8 cellular contexts compared by ENCODE assay signal in the genomic region with DNA sequence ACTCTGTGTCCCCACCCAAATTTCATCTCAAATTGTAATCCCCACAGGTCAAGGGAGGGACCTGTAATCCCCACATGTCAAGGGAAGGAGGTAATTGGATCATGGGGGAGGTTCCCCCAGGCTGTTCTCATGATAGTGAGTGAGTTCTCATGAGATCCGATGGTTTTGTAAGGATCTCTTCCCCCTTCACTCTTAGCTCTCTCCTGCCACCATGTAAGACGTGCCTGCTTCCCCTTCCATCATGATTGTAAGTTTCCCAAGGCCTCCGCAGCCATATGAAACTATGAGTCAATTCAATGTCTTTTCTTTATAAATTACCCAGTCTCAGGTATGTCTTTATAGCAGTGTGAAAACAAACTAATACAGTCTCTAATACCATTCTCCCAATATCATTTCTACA. TPM values are rescaled to one million over a fixed set of nuclear protein-coding genes. Genes with fewer than 3 reads are reported as not detected.
DNase-seq lines count a peak whose midpoint lies in the region; ATAC-seq, FAIRE-seq and TF ChIP-seq lines count a peak whose summit lies in the region.
"Not testable (repeated sequence)": the region's sequence is repeated elsewhere in the genome, so short reads cannot be mapped to it uniquely, and the experiment has no call there.
"Had no signal": no experiment of that assay in that cellular context is flagged by ENCODE, and none has a peak within 500 bp of the region (broad histone marks: within the 10 kb centered on the region; RNA-seq: fewer than 3 reads in every experiment).

No MANE protein-coding gene starts in this region.

- H4K5ac ChIP-seq in H1 (ENCODE audit: insufficient read length, low read depth, low read length), result not testable (repeated sequence)

- H2BK120ac ChIP-seq in H1 (replicated peaks; ENCODE audit: low read depth, low read length), result not testable (repeated sequence)

- H3K4me2 ChIP-seq in K562 (ENCODE audit: insufficient read depth, low read length); H1 (ENCODE audit: insufficient read depth in 1 of 2, low read depth in 2 of 2, low read length in 2 of 2): not testable (repeated sequence)

- not testable (repeated sequence) for BruUV-seq in K562 (replicated peaks; lab: Mats Ljungman, UMichigan)

- not testable (repeated sequence) for H3K9me3 ChIP-seq in K562 (replicated peaks; ENCODE audit: control insufficient read depth, insufficient read depth, low read depth, low read length); H1 (ENCODE audit: insufficient read depth in 2 of 2, low read depth in 1 of 2, low read length in 1 of 2)

- H3K79me1 ChIP-seq in H1 (ENCODE audit: low read depth, low read length), result not testable (repeated sequence)

- not testable (repeated sequence) for H3K79me2 ChIP-seq in K562 (ENCODE audit: control insufficient read depth, insufficient read depth, low read length); H1 (ENCODE audit: control insufficient read depth in 1 of 2, insufficient read depth in 2 of 2, low read length in 2 of 2)

- ATAC-seq in K562, result not testable (repeated sequence)

- TF ChIP-seq RAD21 in K562 (CRISPR knock-in tag; conservative IDR thresholded peaks at IDR 0.05 in 1 of 2, IDR thresholded peaks at IDR 0.05 in 1 of 2); H1 (IDR thresholded peaks at IDR 0.05 in 1 of 2, conservative IDR thresholded peaks at IDR 0.05 in 1 of 2; ENCODE audit: low read depth in 2 of 2, low read length in 2 of 2): not testable (repeated sequence)

- not testable (repeated sequence) for H2AK5ac ChIP-seq in H1 (ENCODE audit: low read depth, low read length)

- H3K23me2 ChIP-seq in H1 (ENCODE audit: low read depth, low read length), result not testable (repeated sequence)

- H3K9me1 ChIP-seq in K562 (ENCODE audit: control insufficient read depth, insufficient read depth, low read length), result not testable (repeated sequence)

- not testable (repeated sequence) for H3K14ac ChIP-seq in H1 (ENCODE audit: insufficient read length)

- in situ Hi-C loops in K562 (cut with MboI), result not testable (repeated sequence)

- TF ChIP-seq EP300 in K562 (IDR thresholded peaks at IDR 0.05; ENCODE audit: low read length); H1 (IDR thresholded peaks at IDR 0.05; ENCODE audit: borderline replicate concordance in 1 of 2, low read depth in 2 of 2, low read length in 2 of 2): not testable (repeated sequence)

- not testable (repeated sequence) for H3K9ac ChIP-seq in K562 (ENCODE audit: insufficient read depth in 1 of 2, low read depth in 2 of 2, low read length in 2 of 2); H1 (replicated peaks in 1 of 4; ENCODE audit: extremely low read depth in 1 of 4, low read depth in 3 of 4, low read length in 3 of 4)

- TF ChIP-seq POLR2A in K562 (conservative IDR thresholded peaks at IDR 0.05); H1 (IDR thresholded peaks at IDR 0.05; ENCODE audit: control extremely low read depth in 1 of 2, low read depth in 2 of 2, low read length in 2 of 2): not testable (repeated sequence)

- WGBS in K562 (ENCODE audit: insufficient coverage, low coverage, missing lambda C conversion rate), result 19% methylated on average over 3 of the region's 3 CpGs
- 75% methylated on average over 3 of the region's 3 CpGs; no CpG with 5 or more reads in 1 of the 2 experiments for WGBS in H1 (ENCODE audit: extremely low coverage in 1 of 2, insufficient coverage in 1 of 2, insufficient read length in 1 of 2, insufficient replicate concordance in 2 of 2, low coverage in 1 of 2, low lambda C conversion rate in 2 of 2, missing lambda C conversion rate in 1 of 2), 2 experiments

- H3K36me3 ChIP-seq in K562 (ENCODE audit: control insufficient read depth, insufficient read depth, low read length); H1 (ENCODE audit: control insufficient read depth in 2 of 4, insufficient read depth in 4 of 4, low read length in 3 of 4): not testable (repeated sequence)

- POLR2A ChIA-PET in K562 (lab: Yijun Ruan, JAX) (interaction anchor here (0.6 kb wide), 1 partner anchor 21 kb away, joined by 3 read pairs; no protein-coding TSS in a partner anchor), H1 (lab: Charles Lee; ENCODE audit: partially characterized antibody) (interaction anchor here (0.7 kb wide), 1 partner anchor 70 kb away, joined by 3 read pairs; no protein-coding TSS in a partner anchor)

- not testable (repeated sequence) for H4K8ac ChIP-seq in H1 (ENCODE audit: extremely low read depth, insufficient read depth, low read length)

- not testable (repeated sequence) for H3K4me1 ChIP-seq in K562 (replicated peaks in 1 of 2; ENCODE audit: control insufficient read depth in 2 of 2, insufficient read depth in 2 of 2, low read length in 2 of 2); H1 (replicated peaks in 1 of 4; ENCODE audit: control insufficient read depth in 3 of 4, insufficient read depth in 4 of 4, low read length in 3 of 4)

- not testable (repeated sequence) for H2BK5ac ChIP-seq in H1 (ENCODE audit: low read depth, low read length)

- not testable (repeated sequence) for H2BK15ac ChIP-seq in H1 (ENCODE audit: low read length)

- FAIRE-seq in K562 (lab: Jason Lieb, UNC); H1 (lab: Jason Lieb, UNC): not testable (repeated sequence)

- H3K27ac ChIP-seq in K562 (ENCODE audit: extremely low read depth, low read depth, low read length); H1 (ENCODE audit: low read depth, low read length): not testable (repeated sequence)

- not testable (repeated sequence) for H2BK12ac ChIP-seq in H1 (ENCODE audit: low read depth, low read length)

- H4K20me1 ChIP-seq in K562 (replicated peaks; ENCODE audit: control insufficient read depth, insufficient read depth, low read length); H1 (replicated peaks in 1 of 2; ENCODE audit: control insufficient read depth in 1 of 2, insufficient read depth in 2 of 2, low read length in 2 of 2): not testable (repeated sequence)

- H3K4ac ChIP-seq in H1 (replicated peaks; ENCODE audit: insufficient read length, low read depth, low read length), result not testable (repeated sequence)

- intact Hi-C loops in K562 (cut with micrococcal nuclease), result not testable (repeated sequence)

- H3K4me3 ChIP-seq in K562; H1 (ENCODE audit: extremely low read depth in 1 of 4, insufficient read depth in 2 of 4, low read depth in 3 of 4, low read length in 4 of 4): not testable (repeated sequence)

- DNase-seq in NCI-H82 (lab: John Stamatoyannopoulos, UW), result peak; percentile 54
- DNase-seq in K562 (ENCODE audit: extremely low read depth in 1 of 4, low spot score in 3 of 4); H1 (ENCODE audit: low read depth in 1 of 2, low spot score in 2 of 2): not testable (repeated sequence)

- not testable (repeated sequence) for TF ChIP-seq CTCF in K562 (IDR thresholded peaks at IDR 0.05 in 2 of 3, conservative IDR thresholded peaks at IDR 0.05 in 1 of 3; ENCODE audit: insufficient read depth in 2 of 3, low read depth in 1 of 3, low read length in 3 of 3); H1 (IDR thresholded peaks at IDR 0.05; ENCODE audit: control extremely low read depth in 1 of 3, insufficient read depth in 1 of 3, low read depth in 1 of 3, low read length in 3 of 3)

- not testable (repeated sequence) for H3K18ac ChIP-seq in H1 (ENCODE audit: extremely low read depth, low read length)

- not testable (repeated sequence) for H2BK20ac ChIP-seq in H1 (ENCODE audit: low read length)

- H3K23ac ChIP-seq in H1 (ENCODE audit: insufficient read length), result not testable (repeated sequence)

- H4K91ac ChIP-seq in H1 (replicated peaks; ENCODE audit: insufficient read length, low read length), result not testable (repeated sequence)

- CTCF ChIA-PET in K562 (lab: Yijun Ruan, JAX; ENCODE audit: low intra/inter-chr PET ratio); H1 (lab: Charles Lee; ENCODE audit: partially characterized antibody): not testable (repeated sequence)

- not testable (repeated sequence) for H3K56ac ChIP-seq in H1 (replicated peaks; ENCODE audit: insufficient read length, low read depth, low read length)

- H3K27me3 ChIP-seq in K562 (ENCODE audit: control insufficient read depth in 2 of 2, insufficient read depth in 2 of 2, low read length in 2 of 2); H1 (replicated peaks in 1 of 4; ENCODE audit: control insufficient read depth in 3 of 4, extremely low read depth in 1 of 4, insufficient read depth in 3 of 4, low read length in 3 of 4): not testable (repeated sequence)

- not testable (repeated sequence) for H2AFZ ChIP-seq in K562 (ENCODE audit: low read depth, low read length)
- 0 out of 2 replicates have a peak overlapping the region, but pooled peaks have one; percentile 21 for H2AFZ ChIP-seq in H1 (ENCODE audit: low read length)

RNA-seq across cellular contexts. Expression of gene GMNN, which starts 23.9 kb away (rescaled TPM):
- 62.3 and 103 TPM in 2 replicates for total RNA-seq in K562 (2011; cell fraction: chromatin; rRNA removed; ENCODE audit: low replicate concordance)
- total RNA-seq in K562 (2011; cell fraction: nucleolus; rRNA removed), result 65.7 and 78.8 TPM in 2 replicates
- total RNA-seq in K562 (2011; cell fraction: nucleoplasm; rRNA removed), result 98.0 and 106 TPM in 2 replicates
- 140 and 156 TPM in 2 replicates for total RNA-seq in K562 (2014; rRNA removed)
- total RNA-seq in K562 (2014; rRNA removed; fragmentation: Illumina TruSeq; extraction: Trizol), result 189 and 216 TPM in 2 replicates
- total RNA-seq in K562 (2015; rRNA removed; fragmentation: Illumina TruSeq; extraction: Trizol), result 187 and 210 TPM in 2 replicates
- total RNA-seq in K562 (2021), result 144 and 146 TPM in 2 replicates
- polyA plus RNA-seq in K562 (2011; rRNA removed), result 125 and 167 TPM in 2 replicates
- 79.5 and 92.1 TPM in 2 replicates for polyA plus RNA-seq in K562 (2011; cell fraction: cytosol; rRNA removed)
- polyA plus RNA-seq in K562 (2011; cell fraction: nucleus; rRNA removed), result 50.4 and 63.0 TPM in 2 replicates
- polyA plus RNA-seq in K562 (2012), result 98.2 and 179 TPM in 2 replicates
- 217 and 222 TPM in 2 replicates for polyA plus RNA-seq in K562 (2014; fragmentation: Illumina TruSeq; extraction: Trizol)
- 100 to 1,000 TPM; 331 to 370 TPM for polyA plus RNA-seq in K562 (2014; fragmentation: Nextera tagmentation; extraction: Ambion mirVana)
- polyA plus RNA-seq in K562 (2014; rRNA removed), result 199 and 254 TPM in 2 replicates
- polyA minus RNA-seq in K562 (2011; rRNA and poly(A)+ RNA removed), result 80.2 and 85.5 TPM in 2 replicates
- polyA minus RNA-seq in K562 (2011; cell fraction: cytosol; rRNA and poly(A)+ RNA removed), result 43.5 and 55.4 TPM in 2 replicates
- polyA minus RNA-seq in K562 (2011; cell fraction: nucleus; rRNA and poly(A)+ RNA removed), result 50.4 and 78.2 TPM in 2 replicates
- 101 TPM in 2 replicates for total RNA-seq in H1 (2021; fragmentation: NEBNext Ultra II Directional; extraction: Animal tissue kit (Norgen Biotek cat#: 25700))
- 60.8 and 65.9 TPM in 2 replicates for polyA plus RNA-seq in H1 (2011; rRNA removed)
- polyA plus RNA-seq in H1 (2011; cell fraction: cytosol; rRNA removed), result 79.2 TPM
- polyA plus RNA-seq in H1 (2011; cell fraction: nucleus; rRNA removed), result 36.8 TPM
- polyA plus RNA-seq in H1 (2012, experiment 1 of 2), result 67.9 to 96.3 TPM (median 74.9 TPM) in 4 replicates
- 13.6 TPM for polyA plus RNA-seq in H1 (2012, experiment 2 of 2)
- polyA plus RNA-seq in H1 (2013, experiment 1 of 2), result 90.1 TPM
- polyA plus RNA-seq in H1 (2013, experiment 2 of 2), result 89.1 TPM
- polyA minus RNA-seq in H1 (2011; rRNA and poly(A)+ RNA removed), result 28.1 and 33.9 TPM in 2 replicates
- 34.9 TPM for polyA minus RNA-seq in H1 (2011; cell fraction: cytosol; rRNA and poly(A)+ RNA removed)
- polyA minus RNA-seq in H1 (2011; cell fraction: nucleus; rRNA and poly(A)+ RNA removed), result 50.7 TPM

RNA-seq across cellular contexts. Expression of gene C6orf62, which starts 31.9 kb away (rescaled TPM):
- 43.5 and 83.8 TPM in 2 replicates for total RNA-seq in K562 (2011; cell fraction: chromatin; rRNA removed; ENCODE audit: low replicate concordance)
- total RNA-seq in K562 (2011; cell fraction: nucleolus; rRNA removed), result 36.7 and 38.0 TPM in 2 replicates
- total RNA-seq in K562 (2011; cell fraction: nucleoplasm; rRNA removed), result 66.0 and 93.1 TPM in 2 replicates
- total RNA-seq in K562 (2014; rRNA removed) (48.5 and 52.9 TPM in 2 replicates), K562 (2014; rRNA removed; fragmentation: Illumina TruSeq; extraction: Trizol) (110 and 124 TPM in 2 replicates), K562 (2015; rRNA removed; fragmentation: Illumina TruSeq; extraction: Trizol) (111 and 113 TPM in 2 replicates), K562 (2021) (113 and 117 TPM in 2 replicates)
- polyA plus RNA-seq in K562 (2011; rRNA removed) (76.7 and 105 TPM in 2 replicates), K562 (2014; fragmentation: Illumina TruSeq; extraction: Trizol) (86.2 and 111 TPM in 2 replicates), K562 (2014; fragmentation: Nextera tagmentation; extraction: Ambion mirVana) (100 to 1,000 TPM; 355 to 579 TPM), K562 (2014; rRNA removed) (56.8 and 65.6 TPM in 2 replicates), H1 (2011; rRNA removed) (23.8 and 25.6 TPM in 2 replicates)
- 37.7 and 38.4 TPM in 2 replicates for polyA plus RNA-seq in K562 (2011; cell fraction: cytosol; rRNA removed)
- polyA plus RNA-seq in K562 (2011; cell fraction: nucleus; rRNA removed), result 55.2 and 65.3 TPM in 2 replicates
- 55.2 and 66.1 TPM in 2 replicates for polyA plus RNA-seq in K562 (2012)
- 117 and 150 TPM in 2 replicates for polyA minus RNA-seq in K562 (2011; rRNA and poly(A)+ RNA removed)
- 41.9 and 92.5 TPM in 2 replicates for polyA minus RNA-seq in K562 (2011; cell fraction: cytosol; rRNA and poly(A)+ RNA removed)
- polyA minus RNA-seq in K562 (2011; cell fraction: nucleus; rRNA and poly(A)+ RNA removed), result 37.2 and 54.4 TPM in 2 replicates
- 100 and 101 TPM in 2 replicates for total RNA-seq in H1 (2021; fragmentation: NEBNext Ultra II Directional; extraction: Animal tissue kit (Norgen Biotek cat#: 25700))
- polyA plus RNA-seq in H1 (2011; cell fraction: cytosol; rRNA removed), result 37.7 TPM
- 26.8 TPM for polyA plus RNA-seq in H1 (2011; cell fraction: nucleus; rRNA removed)
- 47.6 to 69.2 TPM (median 54.8 TPM) in 4 replicates for polyA plus RNA-seq in H1 (2012, experiment 1 of 2)
- polyA plus RNA-seq in H1 (2012, experiment 2 of 2), result 8.5 TPM
- 67.7 TPM for polyA plus RNA-seq in H1 (2013, experiment 1 of 2)
- 63.3 TPM for polyA plus RNA-seq in H1 (2013, experiment 2 of 2)
- 61.3 and 93.0 TPM in 2 replicates for polyA minus RNA-seq in H1 (2011; rRNA and poly(A)+ RNA removed)
- 41.5 TPM for polyA minus RNA-seq in H1 (2011; cell fraction: cytosol; rRNA and poly(A)+ RNA removed)
- 66.3 TPM for polyA minus RNA-seq in H1 (2011; cell fraction: nucleus; rRNA and poly(A)+ RNA removed)

RNA-seq across cellular contexts. Expression of gene ARMH2, which starts 47.8 kb away (rescaled TPM):
- total RNA-seq in K562 (2011; cell fraction: chromatin; rRNA removed; ENCODE audit: low replicate concordance), result not detected in 2 replicates
- not detected in 2 replicates for total RNA-seq in K562 (2011; cell fraction: nucleolus; rRNA removed)
- total RNA-seq in K562 (2011; cell fraction: nucleoplasm; rRNA removed), result not detected in 2 replicates
- total RNA-seq in K562 (2014; rRNA removed), result not detected in 2 replicates
- not detected in 2 replicates for total RNA-seq in K562 (2014; rRNA removed; fragmentation: Illumina TruSeq; extraction: Trizol)
- total RNA-seq in K562 (2015; rRNA removed; fragmentation: Illumina TruSeq; extraction: Trizol), result not detected in 2 replicates
- total RNA-seq in K562 (2021), result not detected in 2 replicates
- not detected in 2 replicates for polyA plus RNA-seq in K562 (2011; rRNA removed)
- not detected in 2 replicates for polyA plus RNA-seq in K562 (2011; cell fraction: cytosol; rRNA removed)
- polyA plus RNA-seq in K562 (2011; cell fraction: nucleus; rRNA removed), result not detected in 2 replicates
- not detected in 2 replicates for polyA plus RNA-seq in K562 (2012)
- not detected in 2 replicates for polyA plus RNA-seq in K562 (2014; fragmentation: Illumina TruSeq; extraction: Trizol)
- not detected for polyA plus RNA-seq in K562 (2014; fragmentation: Nextera tagmentation; extraction: Ambion mirVana)
- not detected in 2 replicates for polyA plus RNA-seq in K562 (2014; rRNA removed)
- polyA minus RNA-seq in K562 (2011; rRNA and poly(A)+ RNA removed), result not detected in 2 replicates
- polyA minus RNA-seq in K562 (2011; cell fraction: cytosol; rRNA and poly(A)+ RNA removed), result not detected in 2 replicates
- not detected in 2 replicates for polyA minus RNA-seq in K562 (2011; cell fraction: nucleus; rRNA and poly(A)+ RNA removed)
- not detected in 2 replicates for total RNA-seq in H1 (2021; fragmentation: NEBNext Ultra II Directional; extraction: Animal tissue kit (Norgen Biotek cat#: 25700))
- polyA plus RNA-seq in H1 (2011; rRNA removed), result not detected in 2 replicates
- polyA plus RNA-seq in H1 (2011; cell fraction: cytosol; rRNA removed), result not detected
- polyA plus RNA-seq in H1 (2011; cell fraction: nucleus; rRNA removed), result not detected
- polyA plus RNA-seq in H1 (2012, experiment 1 of 2), result not detected in 4 replicates
- not detected for polyA plus RNA-seq in H1 (2012, experiment 2 of 2)
- polyA plus RNA-seq in H1 (2013, experiment 1 of 2), result not detected
- polyA plus RNA-seq in H1 (2013, experiment 2 of 2), result not detected
- polyA minus RNA-seq in H1 (2011; rRNA and poly(A)+ RNA removed), result not detected in 2 replicates
- not detected for polyA minus RNA-seq in H1 (2011; cell fraction: cytosol; rRNA and poly(A)+ RNA removed)
- polyA minus RNA-seq in H1 (2011; cell fraction: nucleus; rRNA and poly(A)+ RNA removed), result not detected
- total RNA-seq: A673, Daoy, G401, GM12878 had no signal
- polyA plus RNA-seq: AG04450 had no signal
